In genomic region chr1:46188295-46189030, GRCh38 we compare ENCODE assay signal across 11 cellular contexts. TPM values are rescaled to one million over a fixed set of nuclear protein-coding genes. Genes with fewer than 3 reads are reported as not detected.
DNase-seq lines count a peak whose midpoint lies in the region; ATAC-seq and TF ChIP-seq lines count a peak whose summit lies in the region.
"Had no signal": no experiment of that assay in that cellular context is flagged by ENCODE, and none has a peak within 500 bp of the region (broad histone marks: within the 10 kb centered on the region; RNA-seq: fewer than 3 reads in every experiment).

No MANE protein-coding gene starts in this region.

- TF ChIP-seq CTCF in heart left ventricle (IDR thresholded peaks at IDR 0.05), result peak in 1 of 12 donors; percentile 14
- peak; percentile 30 for TF ChIP-seq CTCF in type B pancreatic cell (conservative IDR thresholded peaks at IDR 0.05)

- intact Hi-C loops in heart left ventricle (cut with DNase I), result no loop called here
- intact Hi-C loops in cardiac septum (cut with DNase I), result loop anchor here (10.0 kb wide), 2 partner anchors 384 to 504 kb away; partner anchors contain the start of genes GPBP1L1, MAST2 and TMEM69

- in situ Hi-C loops in SK-MEL-5 (cut with HindIII; ENCODE audit: low pct_unique_long_range_greater_than_20kb, low sequenced_read_pairs), result no loop called here

- no peak for DNase-seq in heart left ventricle
- no peak for DNase-seq in cardiac septum (ENCODE audit: low spot score)
- peak; percentile 73 for DNase-seq in SK-MEL-5 (ENCODE audit: low read depth, low spot score)
- DNase-seq in iPS-NIHi11 (ENCODE audit: low spot score), result peak; percentile 44
- DNase-seq in type B pancreatic cell (ENCODE audit: extremely low spot score, unreplicated experiment), result no peak
- DNase-seq in NCI-H1694 (lab: John Stamatoyannopoulos, UW), result no peak
- no peak for DNase-seq in nucleus accumbens (lab: John Stamatoyannopoulos, UW)

- H3K27ac ChIP-seq in heart left ventricle, result peak overlapping the region in 8 of 12 donors; percentile 4 to 65 (median 30)

- H3K4me1 Mint-ChIP-seq in type B pancreatic cell (ENCODE audit: unreplicated experiment), result peaks cover 11% of the 10 kb centered on the region

- H3K36me3 ChIP-seq in heart left ventricle, result peaks cover 0 to 57% (median 43%) of the 10 kb centered on the region in 9 donors

- 59 to 68% (median 66%) methylated on average over 6 of the region's 6 CpGs for WGBS in heart left ventricle, 4 donors

- no peaks in the 10 kb centered on the region for H3K27me3 Mint-ChIP-seq in type B pancreatic cell
- H3K27me3 Mint-ChIP-seq: IgD-negative memory B cell had no signal

- peaks cover 0 to 38% (median 9%) of the 10 kb centered on the region in 12 donors for H3K4me1 ChIP-seq in heart left ventricle

- H3K36me3 Mint-ChIP-seq in type B pancreatic cell, result peaks cover 14% of the 10 kb centered on the region

- no peak for TF ChIP-seq POLR2A in heart left ventricle (IDR thresholded peaks at IDR 0.05)

- no peak overlapping the region for H3K27ac Mint-ChIP-seq in type B pancreatic cell

- ATAC-seq in heart left ventricle (peak in 1 of 4 donors; percentile 5), GM19351 (IDR thresholded peaks at IDR 0.05; ENCODE audit: unreplicated experiment) (no peak)
- ATAC-seq: activated CD4-positive, CD25-positive, alpha-beta regulatory T cell treated with anti-CD3 and anti-CD28 coated beads, Interleukin-2, amount 50 U/mL, for 24 hours had no signal

- H3K9me3 ChIP-seq in heart left ventricle, result no peaks in the 10 kb centered on the region

- H3K4me3 ChIP-seq in heart left ventricle, result no peak overlapping the region

- H3K4me3 Mint-ChIP-seq in type B pancreatic cell, result no peak overlapping the region
- H3K4me3 Mint-ChIP-seq: IgD-negative memory B cell had no signal

- no peaks in the 10 kb centered on the region for H3K27me3 ChIP-seq in heart left ventricle

- H3K9me3 Mint-ChIP-seq in type B pancreatic cell, result no peaks in the 10 kb centered on the region
- H3K9me3 Mint-ChIP-seq: IgD-negative memory B cell had no signal

RNA-seq across cellular contexts. Expression of gene POMGNT1, which starts 9.8 kb away (rescaled TPM):
- total RNA-seq in heart left ventricle (100 to 1,000 TPM; 117 to 203 (median 144) TPM), cardiac septum (139 TPM), type B pancreatic cell (ENCODE audit: low replicate concordance) (50.7 and 74.0 TPM in 2 replicates)
- polyA plus RNA-seq in heart left ventricle, result 100 to 1,000 TPM in 1 of 2 donors, 10 to 100 TPM in 1; 85.2 to 117 TPM
- total RNA-seq in SK-MEL-5 (2014; rRNA removed; shearing (Covaris generic)), result 120 and 125 TPM in 2 replicates
- polyA plus RNA-seq in SK-MEL-5 (2015; cell fraction: cytosol; rRNA removed), result 123 and 132 TPM in 2 replicates
- polyA plus RNA-seq in SK-MEL-5 (2015; cell fraction: nucleus; rRNA removed), result 173 and 194 TPM in 2 replicates

RNA-seq across cellular contexts. Expression of gene P3R3URF, which starts 12.2 kb away (rescaled TPM):
- total RNA-seq in heart left ventricle (not detected), cardiac septum (not detected), type B pancreatic cell (ENCODE audit: low replicate concordance) (not detected in 2 replicates)
- not detected for polyA plus RNA-seq in heart left ventricle
- not detected in 2 replicates for total RNA-seq in SK-MEL-5 (2014; rRNA removed; shearing (Covaris generic))
- polyA plus RNA-seq in SK-MEL-5 (2015; cell fraction: cytosol; rRNA removed), result not detected in 2 replicates
- polyA plus RNA-seq in SK-MEL-5 (2015; cell fraction: nucleus; rRNA removed), result not detected in 2 replicates
- polyA plus RNA-seq: IgD-negative memory B cell, neural cell had no signal

RNA-seq across cellular contexts. Expression of gene TSPAN1, which starts 13.6 kb away (rescaled TPM):
- total RNA-seq in heart left ventricle (1 to 10 TPM in 5 of 9 donors, under 1 TPM in 4; 0.63 to 3.5 (median 1.1) TPM), cardiac septum (3.0 TPM), type B pancreatic cell (ENCODE audit: low replicate concordance) (22.2 and 27.6 TPM in 2 replicates)
- polyA plus RNA-seq in heart left ventricle, result 1 to 10 TPM in 1 of 2 donors, under 1 TPM in 1; 0.65 to 5.5 TPM
- total RNA-seq in SK-MEL-5 (2014; rRNA removed; shearing (Covaris generic)), result not detected in 2 replicates
- polyA plus RNA-seq in SK-MEL-5 (2015; cell fraction: cytosol; rRNA removed), result 0.73 and 1.6 TPM in 2 replicates
- 7.6 TPM in 1 of 2 replicates, not detected in the other for polyA plus RNA-seq in SK-MEL-5 (2015; cell fraction: nucleus; rRNA removed)
- polyA plus RNA-seq: IgD-negative memory B cell had no signal

RNA-seq across cellular contexts. Expression of gene LURAP1, which starts 14.7 kb away (rescaled TPM):
- total RNA-seq in heart left ventricle, result 10 to 100 TPM in 2 of 9 donors, 1 to 10 TPM in 7; 7.1 to 10.6 (median 8.9) TPM
- 10 to 100 TPM in 1 of 2 donors, 1 to 10 TPM in 1; 5.9 to 10.5 TPM for polyA plus RNA-seq in heart left ventricle
- 11.9 TPM for total RNA-seq in cardiac septum
- total RNA-seq in SK-MEL-5 (2014; rRNA removed; shearing (Covaris generic)), result 6.3 and 7.0 TPM in 2 replicates
- 7.8 and 10.2 TPM in 2 replicates for polyA plus RNA-seq in SK-MEL-5 (2015; cell fraction: cytosol; rRNA removed)
- polyA plus RNA-seq in SK-MEL-5 (2015; cell fraction: nucleus; rRNA removed), result 13.9 and 17.2 TPM in 2 replicates
- total RNA-seq in type B pancreatic cell (ENCODE audit: low replicate concordance), result 0.48 and 2.8 TPM in 2 replicates
- polyA plus RNA-seq: IgD-negative memory B cell, neural cell had no signal

RNA-seq across cellular contexts. Expression of gene PIK3R3, which starts 56.0 kb away (rescaled TPM):
- total RNA-seq in heart left ventricle (10 to 100 TPM; 24.6 to 54.1 (median 41.9) TPM), cardiac septum (55.3 TPM), type B pancreatic cell (ENCODE audit: low replicate concordance) (14.0 and 47.5 TPM in 2 replicates)
- 10 to 100 TPM; 11.8 to 49.0 TPM for polyA plus RNA-seq in heart left ventricle
- 10.9 and 11.6 TPM in 2 replicates for total RNA-seq in SK-MEL-5 (2014; rRNA removed; shearing (Covaris generic))
- polyA plus RNA-seq in SK-MEL-5 (2015; cell fraction: cytosol; rRNA removed), result 7.1 and 9.7 TPM in 2 replicates
- polyA plus RNA-seq in SK-MEL-5 (2015; cell fraction: nucleus; rRNA removed), result 5.7 and 6.4 TPM in 2 replicates

Comparison
In these comparisons a context has a peak if more than half of its experiments do, and no peak if none do; other contexts are left out.
1. DNase-seq: peak in SK-MEL-5 (single experiment) and iPS-NIHi11 (single experiment); none in heart left ventricle (0 of 5), cardiac septum (single experiment), type B pancreatic cell (single experiment), NCI-H1694 (single experiment) and nucleus accumbens (0 of 56).